In the genomic region with DNA sequence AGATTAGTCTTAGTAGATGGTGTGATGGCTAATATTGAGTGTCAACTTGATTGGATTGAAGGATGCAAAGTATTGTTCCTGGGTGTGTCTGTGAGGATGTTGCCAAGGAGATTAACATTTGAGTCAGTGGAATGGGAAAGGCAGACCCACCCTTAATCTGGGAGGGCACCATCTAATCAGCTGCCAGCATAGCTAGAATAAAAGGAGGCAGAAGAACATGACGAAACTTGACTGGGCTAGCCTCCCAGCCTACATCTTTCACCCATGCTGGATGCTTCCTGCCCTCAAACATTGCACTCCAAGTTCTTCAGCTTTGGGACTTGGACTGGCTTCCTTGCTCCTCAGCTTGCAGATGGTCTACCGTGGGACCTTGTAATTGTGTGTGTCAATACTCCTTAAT, we compare ENCODE assay signal across 1 cellular context.
TF ChIP-seq lines count a peak whose summit lies in the region.

No MANE protein-coding gene starts in this region.

TF ChIP-seq in GM12878, 131 proteins besides CTCF, POLR2A, EP300 and RAD21:
- TF ChIP-seq MTA3 (IDR thresholded peaks at IDR 0.05; ENCODE audit: borderline replicate concordance, low read length): 0 out of 2 replicates have a peak, but pooled peaks have one; percentile 16
